11 cellular contexts compared by ENCODE assay signal in the genomic region with DNA sequence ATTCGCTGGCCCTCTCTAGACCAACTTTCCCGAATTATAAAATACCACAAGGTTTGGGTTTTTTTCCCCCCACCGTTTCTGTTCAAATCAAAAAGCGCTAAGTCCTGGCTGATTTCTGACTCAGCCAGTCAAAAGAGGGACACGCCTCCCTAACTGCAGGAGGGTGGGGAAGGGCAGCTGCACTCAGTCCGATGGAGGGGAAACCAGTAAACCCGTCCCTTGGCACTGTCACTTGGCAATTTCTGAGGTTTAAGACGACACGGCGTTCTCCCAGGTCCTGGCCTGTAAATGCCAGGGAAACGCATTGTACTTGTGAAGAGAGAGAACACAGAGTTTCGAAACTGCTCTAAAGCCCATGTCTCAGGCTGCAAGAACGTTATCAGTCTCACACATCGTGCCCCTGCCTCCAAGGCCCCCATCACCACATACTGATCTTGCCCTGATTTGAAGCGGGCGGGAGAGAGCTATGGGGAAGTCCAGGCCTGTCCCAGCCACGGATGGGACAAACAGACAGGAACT. TPM values are rescaled to one million over a fixed set of nuclear protein-coding genes. Genes with fewer than 3 reads are reported as not detected.
A peak's percentile ranks its signal among the peaks of the same experiment; 100 is the strongest.
DNase-seq lines count a peak whose midpoint lies in the region; ATAC-seq, FAIRE-seq and TF ChIP-seq lines count a peak whose summit lies in the region.
"Had no signal": no experiment of that assay in that cellular context is flagged by ENCODE, and none has a peak within 500 bp of the region (broad histone marks: within the 10 kb centered on the region; RNA-seq: fewer than 3 reads in every experiment).

No MANE protein-coding gene starts in this region.

- H3K4me3 ChIP-seq in astrocyte (ENCODE audit: insufficient read depth, low read depth, low read length) (peak overlapping the region; percentile 45), left lung (no peak overlapping the region), BE2C (ENCODE audit: low read depth, low read length) (no peak overlapping the region)
- H3K4me3 ChIP-seq: ovary had no signal

- FAIRE-seq in astrocyte (lab: Jason Lieb, UNC), result no peak

- H2AFZ ChIP-seq in astrocyte (ENCODE audit: low read depth, low read length), result peak overlapping the region; percentile 31

- H3K27ac ChIP-seq in astrocyte (ENCODE audit: low read depth, low read length) (peak overlapping the region; percentile 92), left lung (peak overlapping the region; percentile 37 to 63)
- H3K27ac ChIP-seq: ovary had no signal

- peaks cover 39% of the 10 kb centered on the region for H4K20me1 ChIP-seq in astrocyte (ENCODE audit: insufficient read depth, low read length)

- peak overlapping the region; percentile 75 for H3K27ac Mint-ChIP-seq in astrocyte (ENCODE audit: unreplicated experiment)
- peak overlapping the region; percentile 61 for H3K27ac Mint-ChIP-seq in type B pancreatic cell
- H3K27ac Mint-ChIP-seq: CD4-positive, CD25-positive, alpha-beta regulatory T cell; T-helper 1 cell treated with Interleukin-12 subunit alpha and Interleukin-12 subunit beta and Interleukin-4 antibody, amounts not matched to agents 30 μg/mL and 1 μg/mL, for 36 hours had no signal

- no peaks in the 10 kb centered on the region for H3K9me3 ChIP-seq in astrocyte (ENCODE audit: insufficient read depth, low read depth, low read length)
- H3K9me3 ChIP-seq in left lung, result no peaks in the 10 kb centered on the region
- no peaks in the 10 kb centered on the region for H3K9me3 ChIP-seq in BE2C
- H3K9me3 ChIP-seq: ovary had no signal

- intact Hi-C loops in left lung (cut with DNase I), result no loop called here

- H3K27me3 Mint-ChIP-seq in astrocyte (ENCODE audit: low read depth, unreplicated experiment) (no peaks in the 10 kb centered on the region), type B pancreatic cell (no peaks in the 10 kb centered on the region)
- H3K27me3 Mint-ChIP-seq: CD4-positive, CD25-positive, alpha-beta regulatory T cell had no signal

- no peaks in the 10 kb centered on the region for H3K27me3 ChIP-seq in astrocyte (ENCODE audit: insufficient read depth, low read length)
- no peaks in the 10 kb centered on the region for H3K27me3 ChIP-seq in left lung
- H3K27me3 ChIP-seq in BE2C, result no peaks in the 10 kb centered on the region
- H3K27me3 ChIP-seq: ovary had no signal

- H3K36me3 Mint-ChIP-seq in astrocyte (ENCODE audit: low read depth, unreplicated experiment), result no peaks in the 10 kb centered on the region
- peaks cover 8% of the 10 kb centered on the region for H3K36me3 Mint-ChIP-seq in type B pancreatic cell
- H3K36me3 Mint-ChIP-seq: CD4-positive, CD25-positive, alpha-beta regulatory T cell had no signal

- DNase-seq in NCI-H2196 (lab: John Stamatoyannopoulos, UW; ENCODE audit: unreplicated experiment) (peak; percentile 16), NCI-H2196 treated with DMSO at 0.1 percent for 48 hours (lab: John Stamatoyannopoulos, UW; ENCODE audit: unreplicated experiment) (no peak), astrocyte (ENCODE audit: low read depth) (peak; percentile 72), left lung (peak in 1 of 2 donors; percentile 47), type B pancreatic cell (ENCODE audit: extremely low spot score, unreplicated experiment) (no peak), BE2C (no peak), NCI-H526 treated with DMSO at 0.1 percent for 48 hours (lab: John Stamatoyannopoulos, UW) (no peak)
- DNase-seq: CD4-positive, CD25-positive, alpha-beta regulatory T cell had no signal

- H3K9ac ChIP-seq in astrocyte (ENCODE audit: low read length), result peak overlapping the region; percentile 76

- ATAC-seq in left lung, result peak; percentile 76
- no peak for ATAC-seq in GM18858 (IDR thresholded peaks at IDR 0.05; ENCODE audit: unreplicated experiment)

- peak overlapping the region; percentile 82 for H3K4me2 ChIP-seq in astrocyte (ENCODE audit: low read length)

- no peaks in the 10 kb centered on the region for H3K36me3 ChIP-seq in astrocyte (ENCODE audit: insufficient read depth, low read length)
- H3K36me3 ChIP-seq in left lung, result no peaks in the 10 kb centered on the region
- no peaks in the 10 kb centered on the region; the same call in 1 of the 2 replicates for H3K36me3 ChIP-seq in BE2C
- H3K36me3 ChIP-seq: ovary had no signal

- H3K4me1 ChIP-seq in astrocyte (ENCODE audit: insufficient read depth, low read length) (peaks cover 43% of the 10 kb centered on the region), left lung (peaks cover 12 to 26% of the 10 kb centered on the region in 2 donors), BE2C (peaks cover 54% of the 10 kb centered on the region)

- H3K9me3 Mint-ChIP-seq in astrocyte (ENCODE audit: unreplicated experiment), result no peaks in the 10 kb centered on the region
- H3K9me3 Mint-ChIP-seq in type B pancreatic cell, result no peaks in the 10 kb centered on the region
- H3K9me3 Mint-ChIP-seq: CD4-positive, CD25-positive, alpha-beta regulatory T cell; T-helper 1 cell treated with Interleukin-12 subunit alpha and Interleukin-12 subunit beta and Interleukin-4 antibody, amounts not matched to agents 30 μg/mL and 1 μg/mL, for 36 hours had no signal

- no peak overlapping the region for H3K4me3 Mint-ChIP-seq in astrocyte (ENCODE audit: unreplicated experiment)
- H3K4me3 Mint-ChIP-seq in type B pancreatic cell, result peak overlapping the region; percentile 15
- H3K4me3 Mint-ChIP-seq: CD4-positive, CD25-positive, alpha-beta regulatory T cell; T-helper 1 cell treated with Interleukin-12 subunit alpha and Interleukin-12 subunit beta and Interleukin-4 antibody, amounts not matched to agents 30 μg/mL and 1 μg/mL, for 36 hours had no signal

- TF ChIP-seq CTCF in astrocyte (IDR thresholded peaks at IDR 0.05; ENCODE audit: insufficient read depth, low read depth, low read length) (no peak), left lung (IDR thresholded peaks at IDR 0.05) (no peak), type B pancreatic cell (conservative IDR thresholded peaks at IDR 0.05) (no peak), BE2C (IDR thresholded peaks at IDR 0.05; ENCODE audit: low read depth, low read length) (no peak)

- peaks cover 38% of the 10 kb centered on the region for H3K4me1 Mint-ChIP-seq in astrocyte (ENCODE audit: low read depth, unreplicated experiment)
- peaks cover 77% of the 10 kb centered on the region for H3K4me1 Mint-ChIP-seq in type B pancreatic cell (ENCODE audit: unreplicated experiment)
- H3K4me1 Mint-ChIP-seq: CD4-positive, CD25-positive, alpha-beta regulatory T cell had no signal

- peaks cover 84% of the 10 kb centered on the region for H3K79me2 ChIP-seq in astrocyte (ENCODE audit: insufficient read depth, low read length)

RNA-seq across cellular contexts. Expression of a gene that starts 57.9 kb away (rescaled TPM):
- total RNA-seq in astrocyte, result 18.0 and 19.7 TPM in 2 replicates
- 10 to 100 TPM; 21.4 to 25.7 TPM for total RNA-seq in left lung
- 47.4 and 48.5 TPM in 2 replicates for total RNA-seq in type B pancreatic cell (ENCODE audit: low replicate concordance)
- 14.5 TPM for polyA plus RNA-seq in BE2C (2012; ENCODE audit: insufficient read depth, insufficient read length, low read depth)

Comparison
In these comparisons a context has a peak if more than half of its experiments do, and no peak if none do; other contexts are left out.
1. DNase-seq: peak in NCI-H2196 (single experiment) and astrocyte (single experiment); none in NCI-H2196 treated with DMSO at 0.1 percent for 48 hours (single experiment), type B pancreatic cell (single experiment), BE2C (single experiment) and NCI-H526 treated with DMSO at 0.1 percent for 48 hours (single experiment).